32 cellular contexts compared by ENCODE assay signal in the genomic region with DNA sequence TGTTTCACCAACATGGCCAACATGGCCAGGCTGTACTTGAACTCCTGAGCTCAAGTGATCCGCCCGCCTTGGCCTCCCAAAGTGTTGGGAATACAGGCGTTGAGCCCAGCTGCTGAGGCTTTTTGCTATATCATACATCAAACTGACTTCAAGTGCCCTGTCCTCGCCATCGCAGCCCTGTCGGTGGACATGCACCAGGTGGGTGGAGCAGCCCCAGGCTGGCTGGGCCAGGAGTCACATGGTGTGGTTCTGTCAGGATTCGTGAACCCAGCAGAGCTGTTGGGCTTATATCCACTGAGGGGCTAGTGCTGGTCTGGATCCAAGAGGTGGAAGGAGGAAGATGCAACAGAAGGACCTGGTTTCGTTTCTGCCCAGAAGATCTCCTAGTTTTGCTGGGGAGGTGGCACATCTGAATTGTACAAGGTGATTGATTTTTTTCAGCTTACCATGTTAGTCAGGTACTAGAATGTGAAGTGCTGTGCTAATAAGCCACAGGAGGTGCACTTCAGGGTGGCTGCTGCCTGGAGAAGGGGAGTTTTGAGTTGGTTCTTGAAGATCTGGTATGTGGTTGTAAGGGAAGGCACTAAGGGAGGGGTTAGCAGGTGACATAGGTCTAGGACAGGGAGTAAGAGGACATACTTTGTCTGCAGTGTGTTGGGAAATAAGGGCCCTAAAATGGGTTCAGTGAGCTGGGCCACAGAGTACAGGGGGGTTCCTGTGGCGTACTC. TPM values are rescaled to one million over a fixed set of nuclear protein-coding genes. Genes with fewer than 3 reads are reported as not detected.
DNase-seq lines count a peak whose midpoint lies in the region; ATAC-seq, FAIRE-seq and TF ChIP-seq lines count a peak whose summit lies in the region.
"Had no signal": no experiment of that assay in that cellular context is flagged by ENCODE, and none has a peak within 500 bp of the region (broad histone marks: within the 10 kb centered on the region; RNA-seq: fewer than 3 reads in every experiment).

No MANE protein-coding gene starts in this region.

- H4K20me1 ChIP-seq in H9 (ENCODE audit: control insufficient read depth, insufficient read depth, insufficient read length) (no peaks in the 10 kb centered on the region), GM23338 (replicated peaks; ENCODE audit: insufficient read depth) (peaks cover 13% of the 10 kb centered on the region)

- no peak for DNase-seq in activated T-cell treated with anti-CD3 and anti-CD28 coated beads, Interleukin-2, amount 50 U/mL, for 72 hours
- no peak for DNase-seq in activated T-cell treated with anti-CD3 and anti-CD28 coated beads, Interleukin-2, amount 50 U/mL, for 1 hour
- no peak for DNase-seq in T-helper 2 cell treated with Interferon-gamma antibody and Interleukin-4, amounts not matched to agents 5 μg/mL and 100 μg/mL, for 36 hours (ENCODE audit: low spot score)
- DNase-seq in bronchial epithelial cell (ENCODE audit: low read depth) (no peak), thyroid gland (peak; percentile 61 to 68), H9 (no peak), GM23338 (ENCODE audit: low spot score) (no peak)
- DNase-seq: amniotic stem cell; cerebellar nuclear complex; dermis blood vessel endothelial cell; DMS153; foreskin fibroblast; head of caudate nucleus; islet precursor cell; left ventricle myocardium inferior; MV-4-11; NCI-H1436 treated with DMSO at 0.1 percent for 48 hours; NCI-H2107; NCI-H446; right lobe of liver; stimulated activated CD4-positive, alpha-beta T cell treated with anti-CD3 and anti-CD28 coated beads, Interleukin-2, amount 100 ng/mL, for 48 hours had no signal

- H3K79me2 ChIP-seq in H9 (ENCODE audit: insufficient read depth, low read length) (no peaks in the 10 kb centered on the region), GM23338 (replicated peaks; ENCODE audit: insufficient read depth) (peaks cover 18% of the 10 kb centered on the region)

- TF ChIP-seq CTCF in bronchial epithelial cell (IDR thresholded peaks at IDR 0.05; ENCODE audit: insufficient read depth, low read length, severe bottlenecking) (no peak), thyroid gland (IDR thresholded peaks at IDR 0.05) (no peak), H9 (conservative IDR thresholded peaks at IDR 0.05) (no peak), GM23338 (conservative IDR thresholded peaks at IDR 0.05; ENCODE audit: low read depth in 2 of 2) (no peak)

- no peak overlapping the region for H2BK15ac ChIP-seq in H9 (ENCODE audit: low read depth, low read length)

- H3K4me3 Mint-ChIP-seq in activated T-cell treated with anti-CD3 and anti-CD28 coated beads, Interleukin-2, amount 50 U/mL, for 72 hours: peak overlapping the region in 1 of 2 donors; percentile 5
- no peak overlapping the region for H3K4me3 Mint-ChIP-seq in T-helper 2 cell treated with Interferon-gamma antibody and Interleukin-4, amounts not matched to agents 5 μg/mL and 100 μg/mL, for 36 hours
- H3K4me3 Mint-ChIP-seq in H9 (no peak overlapping the region), GM23338 (no peak overlapping the region)
- H3K4me3 Mint-ChIP-seq: brain, type B pancreatic cell, WTC11 had no signal

- H3K9me3 Mint-ChIP-seq in activated T-cell treated with anti-CD3 and anti-CD28 coated beads, Interleukin-2, amount 50 U/mL, for 72 hours: no peaks in the 10 kb centered on the region
- H3K9me3 Mint-ChIP-seq in T-helper 2 cell treated with Interferon-gamma antibody and Interleukin-4, amounts not matched to agents 5 μg/mL and 100 μg/mL, for 36 hours: no peaks in the 10 kb centered on the region
- no peaks in the 10 kb centered on the region for H3K9me3 Mint-ChIP-seq in H9
- H3K9me3 Mint-ChIP-seq in GM23338: no peaks in the 10 kb centered on the region
- H3K9me3 Mint-ChIP-seq: brain, type B pancreatic cell, WTC11 had no signal

- no peaks in the 10 kb centered on the region for H3K36me3 ChIP-seq in bronchial epithelial cell (ENCODE audit: control insufficient read depth, insufficient read depth, low read length)
- peaks cover under 1 to 1% of the 10 kb centered on the region in 2 donors for H3K36me3 ChIP-seq in thyroid gland
- H3K36me3 ChIP-seq in GM23338 (ENCODE audit: insufficient read depth): peaks cover 4% of the 10 kb centered on the region; the same call in 1 of the 2 replicates

- no peak overlapping the region for H3K4ac ChIP-seq in H9 (ENCODE audit: low read depth, low read length)

- H3K9ac ChIP-seq in H9 (ENCODE audit: extremely low read depth, insufficient read length, low read length): no peak overlapping the region

- H4K5ac ChIP-seq in H9 (ENCODE audit: insufficient read length, low read depth, low read length): no peak overlapping the region

- H3K4me2 ChIP-seq in H9 (ENCODE audit: insufficient read depth, insufficient read length, low read length): no peak overlapping the region
- no peak overlapping the region for H3K4me2 ChIP-seq in GM23338

- H2AFZ ChIP-seq in H9 (ENCODE audit: low read length) (no peak overlapping the region), GM23338 (no peak overlapping the region)

- H3K23ac ChIP-seq in H9 (ENCODE audit: insufficient read length, low read depth, low read length): no peak overlapping the region

- H3K4me3 ChIP-seq in bronchial epithelial cell (ENCODE audit: low read depth, low read length) (no peak overlapping the region), thyroid gland (replicated peaks in 1 of 3) (no peak overlapping the region), GM23338 (no peak overlapping the region)
- H3K4me3 ChIP-seq: esophagus muscularis mucosa, left ventricle myocardium inferior, right lobe of liver had no signal

- no peak overlapping the region for H4K8ac ChIP-seq in H9 (replicated peaks; ENCODE audit: insufficient read length, low read depth, low read length)

- no peaks in the 10 kb centered on the region for H3K23me2 ChIP-seq in H9 (ENCODE audit: insufficient read length, low read depth, low read length, poor library complexity, severe bottlenecking)

- no peak overlapping the region for H2BK120ac ChIP-seq in H9 (ENCODE audit: low read depth, low read length, poor library complexity, severe bottlenecking)

- H3K27ac ChIP-seq in thyroid gland (peak overlapping the region; percentile 17 to 58 (median 37)), H9 (ENCODE audit: insufficient read length, low read depth, low read length) (no peak overlapping the region), GM23338 (ENCODE audit: low read depth) (no peak overlapping the region)
- H3K27ac ChIP-seq: esophagus muscularis mucosa, left ventricle myocardium inferior, right lobe of liver had no signal

- TF ChIP-seq POLR2A in thyroid gland (IDR thresholded peaks at IDR 0.05): no peak

- no peak overlapping the region for H3K56ac ChIP-seq in H9 (ENCODE audit: insufficient read length, low read depth, low read length)

- H3K9me2 ChIP-seq in GM23338 (ENCODE audit: insufficient read depth): no peaks in the 10 kb centered on the region

- H3T11ph ChIP-seq in H9 (ENCODE audit: low read length): no peak overlapping the region

- no peak for ATAC-seq in activated T-cell treated with anti-CD3 and anti-CD28 coated beads, Interleukin-2, amount 50 U/mL, for 72 hours (replicated peaks in 1 of 2)
- no peak for ATAC-seq in GM19452 (IDR thresholded peaks at IDR 0.05; ENCODE audit: unreplicated experiment)
- ATAC-seq in GM23338: no peak
- ATAC-seq: HCT116, HepG2, WTC11 had no signal

- no peak overlapping the region for H4K91ac ChIP-seq in H9 (ENCODE audit: insufficient read length, low read depth, low read length)

- no peak overlapping the region for H2AK5ac ChIP-seq in H9 (ENCODE audit: insufficient read length, low read length)

- no peaks in the 10 kb centered on the region for H3K27me3 Mint-ChIP-seq in activated T-cell treated with anti-CD3 and anti-CD28 coated beads, Interleukin-2, amount 50 U/mL, for 72 hours (ENCODE audit: low read depth)
- H3K27me3 Mint-ChIP-seq in T-helper 2 cell treated with Interferon-gamma antibody and Interleukin-4, amounts not matched to agents 5 μg/mL and 100 μg/mL, for 36 hours (ENCODE audit: low read depth): no peaks in the 10 kb centered on the region
- H3K27me3 Mint-ChIP-seq in H9 (ENCODE audit: low read depth) (no peaks in the 10 kb centered on the region), GM23338 (ENCODE audit: insufficient read depth, low read depth, poor library complexity) (peaks cover 3% of the 10 kb centered on the region)
- H3K27me3 Mint-ChIP-seq: brain, progenitor cell of endocrine pancreas, type B pancreatic cell had no signal

- H3K14ac ChIP-seq in H9 (ENCODE audit: insufficient read depth, low read length): no peak overlapping the region

- no peak overlapping the region for H2BK5ac ChIP-seq in H9 (ENCODE audit: insufficient read length, low read length)

- WGBS in thyroid gland, 2 donors: 89 to 93% methylated on average over 9 of the region's 9 CpGs
- no CpG with 5 or more reads among the region's 9 CpGs for WGBS in H9 (ENCODE audit: extremely low coverage, insufficient read length, low lambda C conversion rate)

- H3K4me1 ChIP-seq in thyroid gland (peaks cover 11 to 17% of the 10 kb centered on the region in 2 donors), H9 (ENCODE audit: insufficient read depth, low read length) (no peaks in the 10 kb centered on the region), GM23338 (ENCODE audit: insufficient read depth) (no peaks in the 10 kb centered on the region; the same call in 1 of the 2 replicates)
- H3K4me1 ChIP-seq: left ventricle myocardium inferior had no signal

- no peaks in the 10 kb centered on the region; the same call in 1 of the 2 replicates for H3F3A ChIP-seq in GM23338 (replicated peaks; ENCODE audit: low read depth)

- H3K9me3 ChIP-seq in thyroid gland: no peaks in the 10 kb centered on the region
- no peaks in the 10 kb centered on the region for H3K9me3 ChIP-seq in H9 (ENCODE audit: control insufficient read depth, low read depth, low read length)
- H3K9me3 ChIP-seq: esophagus muscularis mucosa, left ventricle myocardium inferior, right lobe of liver had no signal

- H3K27me3 ChIP-seq in bronchial epithelial cell (ENCODE audit: control insufficient read depth, insufficient read depth, low read length) (no peaks in the 10 kb centered on the region), thyroid gland (no peaks in the 10 kb centered on the region), H9 (ENCODE audit: insufficient read depth, low read length) (no peaks in the 10 kb centered on the region), GM23338 (ENCODE audit: insufficient read depth) (no peaks in the 10 kb centered on the region)
- H3K27me3 ChIP-seq: esophagus muscularis mucosa, right lobe of liver had no signal

- H3K79me1 ChIP-seq in H9 (ENCODE audit: insufficient read depth, low read depth, low read length, poor library complexity, severe bottlenecking): no peaks in the 10 kb centered on the region

- H3K4me1 Mint-ChIP-seq in activated T-cell treated with anti-CD3 and anti-CD28 coated beads, Interleukin-2, amount 50 U/mL, for 72 hours (ENCODE audit: low read depth): peaks cover 47% of the 10 kb centered on the region
- H3K4me1 Mint-ChIP-seq in T-helper 2 cell treated with Interferon-gamma antibody and Interleukin-4, amounts not matched to agents 5 μg/mL and 100 μg/mL, for 36 hours (ENCODE audit: low read depth): peaks cover 23% of the 10 kb centered on the region
- peaks cover 4% of the 10 kb centered on the region in 2 experiments; a peak in 2 of 4 replicates for H3K4me1 Mint-ChIP-seq in H9
- H3K4me1 Mint-ChIP-seq in GM23338: peaks cover 4% of the 10 kb centered on the region; the same call in 1 of the 3 replicates
- H3K4me1 Mint-ChIP-seq: brain, WTC11 had no signal

- peak overlapping the region; percentile 4 for H3K27ac Mint-ChIP-seq in activated T-cell treated with anti-CD3 and anti-CD28 coated beads, Interleukin-2, amount 50 U/mL, for 72 hours
- peak overlapping the region; percentile 8 for H3K27ac Mint-ChIP-seq in T-helper 2 cell treated with Interferon-gamma antibody and Interleukin-4, amounts not matched to agents 5 μg/mL and 100 μg/mL, for 36 hours
- no peak overlapping the region for H3K27ac Mint-ChIP-seq in H9
- H3K27ac Mint-ChIP-seq in GM23338: no peak overlapping the region
- H3K27ac Mint-ChIP-seq: progenitor cell of endocrine pancreas, type B pancreatic cell had no signal

- H2BK12ac ChIP-seq in H9 (ENCODE audit: insufficient read length, low read depth, low read length): no peak overlapping the region

- intact Hi-C loops in thyroid gland (cut with DNase I): no loop called here

- H3K36me3 Mint-ChIP-seq in activated T-cell treated with anti-CD3 and anti-CD28 coated beads, Interleukin-2, amount 50 U/mL, for 72 hours (ENCODE audit: insufficient read depth in 2 of 2): peaks cover 2 to 12% of the 10 kb centered on the region in 2 donors
- peaks cover 22% of the 10 kb centered on the region for H3K36me3 Mint-ChIP-seq in T-helper 2 cell treated with Interferon-gamma antibody and Interleukin-4, amounts not matched to agents 5 μg/mL and 100 μg/mL, for 36 hours (ENCODE audit: low read depth)
- peaks cover 4 to 21% (median 15%) of the 10 kb centered on the region in 3 experiments; a peak in 5 of 7 replicates for H3K36me3 Mint-ChIP-seq in H9 (ENCODE audit: insufficient read depth in 1 of 3, low read depth in 3 of 3)
- H3K36me3 Mint-ChIP-seq in GM23338 (ENCODE audit: low read depth): peaks cover 16% of the 10 kb centered on the region

- H2BK20ac ChIP-seq in H9 (ENCODE audit: low read depth, low read length, poor library complexity, severe bottlenecking): no peak overlapping the region

- FAIRE-seq in bronchial epithelial cell (lab: Jason Lieb, UNC): peak; percentile 83
- FAIRE-seq: G401.6, HepG2 had no signal

- H3K18ac ChIP-seq in H9 (ENCODE audit: insufficient read length, low read depth, low read length): no peak overlapping the region

RNA-seq across cellular contexts. Expression of a gene that starts 16.1 kb away (rescaled TPM):
- total RNA-seq in activated T-cell treated with anti-CD3 and anti-CD28 coated beads, Interleukin-2, amount 50 U/mL, for 72 hours: 10 to 100 TPM; 22.1 to 22.2 TPM
- total RNA-seq in bronchial epithelial cell (6.8 and 6.9 TPM in 2 replicates), thyroid gland (10 to 100 TPM; 12.6 to 24.4 (median 17.7) TPM), H9 (2021) (11.0 and 11.9 TPM in 2 replicates)
- total RNA-seq in GM23338 (2014; rRNA removed; shearing (Covaris generic)): 8.3 and 8.7 TPM in 2 replicates
- 16.0 and 18.8 TPM in 2 replicates for polyA plus RNA-seq in GM23338 (2016; fragmentation: Nextera tagmentation; extraction: Ambion mirVana)

RNA-seq across cellular contexts. Expression of a gene that starts 46.7 kb away (rescaled TPM):
- total RNA-seq in activated T-cell treated with anti-CD3 and anti-CD28 coated beads, Interleukin-2, amount 50 U/mL, for 72 hours: 1 to 10 TPM in 1 of 2 donors, under 1 TPM in 1; 0.79 to 1.1 TPM
- under 0.01 and 0.26 TPM in 2 replicates for total RNA-seq in bronchial epithelial cell
- total RNA-seq in thyroid gland: under 1 TPM in 1 of 4 donors, not detected in 3; 0.56 TPM
- 0.31 and 0.50 TPM in 2 replicates for total RNA-seq in H9 (2021)
- total RNA-seq in GM23338 (2014; rRNA removed; shearing (Covaris generic)): 0.74 TPM in 1 of 2 replicates, not detected in the other
- 0.19 and 0.37 TPM in 2 replicates for polyA plus RNA-seq in GM23338 (2016; fragmentation: Nextera tagmentation; extraction: Ambion mirVana)
- total RNA-seq: myocyte, RPMI7951 had no signal

RNA-seq across cellular contexts. Expression of a gene that starts 46.8 kb away (rescaled TPM):
- total RNA-seq in activated T-cell treated with anti-CD3 and anti-CD28 coated beads, Interleukin-2, amount 50 U/mL, for 72 hours: 10 to 100 TPM; 46.9 TPM
- total RNA-seq in bronchial epithelial cell (45.2 and 45.8 TPM in 2 replicates), thyroid gland (100 to 1,000 TPM; 133 to 183 (median 153) TPM), H9 (2021) (31.3 and 31.7 TPM in 2 replicates)
- 24.4 and 30.7 TPM in 2 replicates for total RNA-seq in GM23338 (2014; rRNA removed; shearing (Covaris generic))
- 26.5 and 28.5 TPM in 2 replicates for polyA plus RNA-seq in GM23338 (2016; fragmentation: Nextera tagmentation; extraction: Ambion mirVana)

Comparison
In these comparisons a context has a peak if more than half of its experiments do, and no peak if none do; other contexts are left out.
1. DNase-seq: peak in thyroid gland (2 of 2); none in activated T-cell treated with anti-CD3 and anti-CD28 coated beads, Interleukin-2, amount 50 U/mL, for 72 hours (0 of 2), activated T-cell treated with anti-CD3 and anti-CD28 coated beads, Interleukin-2, amount 50 U/mL, for 1 hour (single experiment), T-helper 2 cell treated with Interferon-gamma antibody and Interleukin-4, amounts not matched to agents 5 μg/mL and 100 μg/mL, for 36 hours (single experiment), bronchial epithelial cell (single experiment), H9 (single experiment) and GM23338 (single experiment).
2. H3K27ac Mint-ChIP-seq: peak in activated T-cell treated with anti-CD3 and anti-CD28 coated beads, Interleukin-2, amount 50 U/mL, for 72 hours (single experiment) and T-helper 2 cell treated with Interferon-gamma antibody and Interleukin-4, amounts not matched to agents 5 μg/mL and 100 μg/mL, for 36 hours (single experiment); none in H9 (0 of 3) and GM23338 (single experiment).
3. H3K27ac ChIP-seq: peak in thyroid gland (3 of 3); none in H9 (single experiment) and GM23338 (single experiment).